ENCODE assay signal across 18 cellular contexts in genomic region chr5:8615142-8615858, GRCh38.
"Had no signal": no experiment of that assay in that cellular context is flagged by ENCODE, and none has a peak within 500 bp of the region (broad histone marks: within the 10 kb centered on the region; RNA-seq: fewer than 3 reads in every experiment).

No MANE protein-coding gene starts in this region.

- H3K4me3 ChIP-seq: ascending aorta, colonic mucosa, gastroesophageal sphincter, lower lobe of right lung, neural progenitor cell, pancreas, right atrium auricular region, thyroid gland, vagina had no signal

- H2AFZ ChIP-seq: neural progenitor cell had no signal

- H3K4me3 Mint-ChIP-seq: activated CD4-positive, alpha-beta T cell treated with anti-CD3 and anti-CD28 coated beads for 36 hours; activated CD8-positive, alpha-beta T cell treated with anti-CD3 and anti-CD28 coated beads, Interleukin-2, amount 10 ng/mL, durations not matched to agents 7 days and 5 days; neural progenitor cell had no signal

- H3K27me3 ChIP-seq: ascending aorta, colonic mucosa, gastroesophageal sphincter, neural progenitor cell, pancreas, right atrium auricular region, thyroid gland, vagina had no signal

- H3K27ac Mint-ChIP-seq: activated CD4-positive, alpha-beta T cell treated with anti-CD3 and anti-CD28 coated beads for 36 hours; activated CD8-positive, alpha-beta T cell treated with anti-CD3 and anti-CD28 coated beads, Interleukin-2, amount 10 ng/mL, durations not matched to agents 7 days and 5 days; neural progenitor cell had no signal

- H3K36me3 ChIP-seq: ascending aorta, colonic mucosa, gastroesophageal sphincter, lower lobe of right lung, neural progenitor cell, pancreas, right atrium auricular region, thyroid gland, vagina had no signal

- H3K27ac ChIP-seq: ascending aorta, colonic mucosa, gastroesophageal sphincter, lower lobe of right lung, neural progenitor cell, pancreas, right atrium auricular region, thyroid gland, vagina, VCaP had no signal

- H3K9ac ChIP-seq: neural progenitor cell had no signal

- H3K36me3 Mint-ChIP-seq: neural progenitor cell had no signal

- H3K9me3 ChIP-seq: ascending aorta, colonic mucosa, gastroesophageal sphincter, lower lobe of right lung, pancreas, right atrium auricular region, thyroid gland, vagina had no signal

- H3K4me1 ChIP-seq: ascending aorta, colonic mucosa, gastroesophageal sphincter, lower lobe of right lung, neural progenitor cell, pancreas, right atrium auricular region, thyroid gland, vagina had no signal

- H3K4me2 ChIP-seq: neural progenitor cell had no signal

- ATAC-seq: activated CD4-positive, alpha-beta T cell treated with anti-CD3 and anti-CD28 coated beads for 36 hours; activated CD8-positive, alpha-beta T cell treated with anti-CD3 and anti-CD28 coated beads, Interleukin-2, amount 10 ng/mL, durations not matched to agents 7 days and 5 days; gastroesophageal sphincter; lower lobe of right lung; pancreas had no signal

- FAIRE-seq: pancreas, small intestine had no signal

- DNase-seq: activated CD4-positive, alpha-beta T cell treated with anti-CD3 and anti-CD28 coated beads for 36 hours; activated CD8-positive, alpha-beta memory T cell treated with anti-CD3 and anti-CD28 coated beads, Interleukin-2, amount 50 U/mL, for 48 hours; activated CD8-positive, alpha-beta T cell treated with anti-CD3 and anti-CD28 coated beads, Interleukin-2, amount 10 ng/mL, durations not matched to agents 7 days and 5 days; caudate nucleus; colonic mucosa; effector CD8-positive, alpha-beta T cell; lower lobe of right lung; midbrain; pancreas; small intestine; T1000; thyroid gland had no signal

- H3K4me1 Mint-ChIP-seq: activated CD4-positive, alpha-beta T cell treated with anti-CD3 and anti-CD28 coated beads for 36 hours; neural progenitor cell had no signal

- H3K27me3 Mint-ChIP-seq: activated CD4-positive, alpha-beta T cell treated with anti-CD3 and anti-CD28 coated beads for 36 hours had no signal
